In genomic region chr6:142819603-142820335, GRCh38 we compare ENCODE assay signal across 8 cellular contexts.
A peak's percentile ranks its signal among the peaks of the same experiment; 100 is the strongest.
DNase-seq lines count a peak whose midpoint lies in the region; ATAC-seq, FAIRE-seq and TF ChIP-seq lines count a peak whose summit lies in the region.

No MANE protein-coding gene starts in this region.

- H3K9me1 ChIP-seq in K562 (ENCODE audit: control insufficient read depth, insufficient read depth, low read length), result no peaks in the 10 kb centered on the region

- no peak for FAIRE-seq in K562 (lab: Jason Lieb, UNC)

- CTCF ChIA-PET in K562 (lab: Yijun Ruan, JAX; ENCODE audit: low intra/inter-chr PET ratio), result interaction anchor here (0.5 kb wide), 1 partner anchor 10 kb away, joined by 3 read pairs; no protein-coding TSS in a partner anchor

- no peak overlapping the region for H3K9ac ChIP-seq in K562 (ENCODE audit: insufficient read depth in 1 of 2, low read depth in 2 of 2, low read length in 2 of 2)

- POLR2A ChIA-PET in K562 (lab: Yijun Ruan, JAX), result interaction anchor here (0.7 kb wide), 1 partner anchor 9 kb away, joined by 4 read pairs; no protein-coding TSS in a partner anchor

- TF ChIP-seq POLR2A in K562 (conservative IDR thresholded peaks at IDR 0.05), result no peak

- no peak overlapping the region for H3K4me3 ChIP-seq in K562
- H3K4me3 ChIP-seq in thymus (ENCODE audit: low read length), result peak overlapping the region; percentile 53

- H2AFZ ChIP-seq in K562 (ENCODE audit: low read depth, low read length), result no peak overlapping the region

- BruUV-seq in K562 (replicated peaks; lab: Mats Ljungman, UMichigan), result no TSS peak

- TF ChIP-seq CTCF in K562 (IDR thresholded peaks at IDR 0.05 in 2 of 3, conservative IDR thresholded peaks at IDR 0.05 in 1 of 3; ENCODE audit: insufficient read depth in 2 of 3, low read depth in 1 of 3, low read length in 3 of 3), result no peak

- intact Hi-C loops in K562 (cut with micrococcal nuclease), result loop anchor here (10.0 kb wide), 1 partner anchor 205 kb away; no protein-coding TSS in a partner anchor

- H3K27ac ChIP-seq in K562 (ENCODE audit: extremely low read depth, low read depth, low read length) (no peak overlapping the region), thymus (ENCODE audit: low read depth) (peak overlapping the region; percentile 83)

- no peak for TF ChIP-seq EP300 in K562 (IDR thresholded peaks at IDR 0.05; ENCODE audit: low read length)

- DNase-seq in activated naive CD4-positive, alpha-beta T cell treated with Interleukin-2 at 50 U/mL for 16 hours, result peak; percentile 45
- DNase-seq in activated naive CD4-positive, alpha-beta T cell (lab: John Stamatoyannopoulos, UW), result no peak
- DNase-seq in RPMI7951 (ENCODE audit: low read depth) (peak; percentile 42), K562 (ENCODE audit: extremely low read depth in 1 of 4, low spot score in 3 of 4) (no peak), medulla oblongata (ENCODE audit: extremely low spot score) (peak; percentile 30), NCI-H524 treated with DMSO at 0.1 percent for 48 hours (lab: John Stamatoyannopoulos, UW) (no peak)

- peak overlapping the region; percentile 17 for H3K4me2 ChIP-seq in K562 (ENCODE audit: insufficient read depth, low read length)

- no peak for TF ChIP-seq RAD21 in K562 (CRISPR knock-in tag; conservative IDR thresholded peaks at IDR 0.05 in 1 of 2, IDR thresholded peaks at IDR 0.05 in 1 of 2)

- no peaks in the 10 kb centered on the region for H3K4me1 ChIP-seq in K562 (replicated peaks in 1 of 2; ENCODE audit: control insufficient read depth in 2 of 2, insufficient read depth in 2 of 2, low read length in 2 of 2)
- peaks cover 25% of the 10 kb centered on the region for H3K4me1 ChIP-seq in thymus (ENCODE audit: control insufficient read depth, insufficient read depth, low read length)

- in situ Hi-C loops in K562 (cut with MboI), result no loop called here

- ATAC-seq in HG03045 (IDR thresholded peaks at IDR 0.05; ENCODE audit: unreplicated experiment) (peak; percentile 72), K562 (0 out of 3 replicates have a peak, but pooled peaks have one; percentile 22)

- WGBS in K562 (ENCODE audit: insufficient coverage, low coverage, missing lambda C conversion rate), result 2% methylated on average over 8 of the region's 8 CpGs
- WGBS in thymus, result 8% methylated on average over 8 of the region's 8 CpGs

- no peaks in the 10 kb centered on the region for H4K20me1 ChIP-seq in K562 (replicated peaks; ENCODE audit: control insufficient read depth, insufficient read depth, low read length)

- H3K79me2 ChIP-seq in K562 (ENCODE audit: control insufficient read depth, insufficient read depth, low read length), result no peaks in the 10 kb centered on the region

- H3K36me3 ChIP-seq in K562 (ENCODE audit: control insufficient read depth, insufficient read depth, low read length) (no peaks in the 10 kb centered on the region), thymus (ENCODE audit: control insufficient read depth, insufficient read depth) (peaks cover 5% of the 10 kb centered on the region)

- H3K27me3 ChIP-seq in K562 (ENCODE audit: control insufficient read depth in 2 of 2, insufficient read depth in 2 of 2, low read length in 2 of 2) (no peaks in the 10 kb centered on the region), thymus (ENCODE audit: control insufficient read depth, insufficient read depth) (no peaks in the 10 kb centered on the region)

- H3K9me3 ChIP-seq in K562 (replicated peaks; ENCODE audit: control insufficient read depth, insufficient read depth, low read depth, low read length) (no peaks in the 10 kb centered on the region), thymus (ENCODE audit: control insufficient read depth) (no peaks in the 10 kb centered on the region)

TF ChIP-seq in K562, 482 proteins besides CTCF, POLR2A, EP300 and RAD21:
- TF ChIP-seq GABPA (tag; conservative IDR thresholded peaks at IDR 0.05; ENCODE audit: low read depth), result peak; percentile 66
- TF ChIP-seq PBX2 (CRISPR knock-in tag; IDR thresholded peaks at IDR 0.05; ENCODE audit: low read depth), result no peak
- TF ChIP-seq PBX2 (tag; conservative IDR thresholded peaks at IDR 0.05; ENCODE audit: low read depth), result peak; percentile 71
- TF ChIP-seq MEIS2 (IDR thresholded peaks at IDR 0.05; ENCODE audit: partially characterized antibody), result peak; percentile 34
- TF ChIP-seq CREB3 (tag; conservative IDR thresholded peaks at IDR 0.05; ENCODE audit: low read depth), result no peak
- no peak for TF ChIP-seq ZSCAN29 (IDR thresholded peaks at IDR 0.05)
- TF ChIP-seq PTBP1 (IDR thresholded peaks at IDR 0.05; ENCODE audit: low read depth, low read length), result no peak
- TF ChIP-seq ZNF655 (CRISPR knock-in tag; IDR thresholded peaks at IDR 0.05), result no peak
- peak; percentile 19; the same call in 1 of the 2 replicates for TF ChIP-seq ETV1 (tag; conservative IDR thresholded peaks at IDR 0.05; ENCODE audit: low read depth)

Comparison
In these comparisons a context has a peak if more than half of its experiments do, and no peak if none do; other contexts are left out.
1. DNase-seq: peak in activated naive CD4-positive, alpha-beta T cell treated with Interleukin-2 at 50 U/mL for 16 hours (single experiment), RPMI7951 (single experiment) and medulla oblongata (single experiment); none in activated naive CD4-positive, alpha-beta T cell (0 of 4), K562 (0 of 4) and NCI-H524 treated with DMSO at 0.1 percent for 48 hours (single experiment).